ENCODE assay signal across 23 cellular contexts in genomic region chr22:48653929-48654328, GRCh38.
"Had no signal": no experiment of that assay in that cellular context is flagged by ENCODE, and none has a peak within 500 bp of the region (broad histone marks: within the 10 kb centered on the region; RNA-seq: fewer than 3 reads in every experiment).

No MANE protein-coding gene starts in this region.

- H3K9ac ChIP-seq: neural progenitor cell had no signal

- H3K4me2 ChIP-seq: neural progenitor cell had no signal

- H3K36me3 ChIP-seq: heart left ventricle, left lung, neural progenitor cell, ovary, right atrium auricular region, sigmoid colon, spleen, thyroid gland, upper lobe of right lung had no signal

- H3K27ac ChIP-seq: left lung, neural progenitor cell, ovary, right atrium auricular region, sigmoid colon, spleen, testis, thyroid gland, upper lobe of right lung had no signal

- H3K27me3 ChIP-seq: left lung, neural progenitor cell, ovary, right atrium auricular region, sigmoid colon, testis, thyroid gland, upper lobe of right lung had no signal

- ATAC-seq: left colon; natural killer cell; stimulated activated effector memory CD8-positive, alpha-beta T cell treated with anti-CD3 and anti-CD28 coated beads, Interleukin-12 subunit alpha, Interleukin-12 subunit beta, amount 100 ng/mL, for 72 hours; upper lobe of right lung had no signal

- H3K9me3 ChIP-seq: left lung, ovary, right atrium auricular region, sigmoid colon, testis, thyroid gland, upper lobe of right lung had no signal

- DNase-seq: heart left ventricle; immature natural killer cell; kidney; left colon; mesendoderm; naive B cell; natural killer cell; nephron progenitor cell; ovary; sigmoid colon; small intestine; spleen; stimulated activated CD4-positive, alpha-beta T cell treated with anti-CD3 and anti-CD28 coated beads, Interleukin-4, amount 100 ng/mL, for 24 hours; stimulated activated naive CD4-positive, alpha-beta T cell; testis; thyroid gland; trophoblast cell; upper lobe of right lung had no signal

- H2AFZ ChIP-seq: neural progenitor cell had no signal

- H3K4me1 ChIP-seq: heart left ventricle, left lung, neural progenitor cell, right atrium auricular region, sigmoid colon, spleen, testis, thyroid gland, upper lobe of right lung had no signal

- H3K4me3 ChIP-seq: heart left ventricle, left lung, lung, neural progenitor cell, ovary, right atrium auricular region, sigmoid colon, spleen, testis, thyroid gland, upper lobe of right lung had no signal
